Comparison of ENCODE assay signal across 1 cellular context in genomic region chr3:127565711-127566110, GRCh38.
TF ChIP-seq lines count a peak whose summit lies in the region.

No MANE protein-coding gene starts in this region.

TF ChIP-seq in K562, 482 proteins besides CTCF, POLR2A, EP300 and RAD21:
- TF ChIP-seq REST (CRISPR knock-in tag; IDR thresholded peaks at IDR 0.05; ENCODE audit: low read depth) (no peak), USF1 (CRISPR knock-in tag; IDR thresholded peaks at IDR 0.05) (peak; percentile 67), ZNF589 (CRISPR knock-in tag; IDR thresholded peaks at IDR 0.05; ENCODE audit: low read depth) (no peak), PRPF4 (IDR thresholded peaks at IDR 0.05; ENCODE audit: insufficient read depth, low read depth, low read length, poor library complexity, severe bottlenecking) (no peak), NONO (IDR thresholded peaks at IDR 0.05; ENCODE audit: low read depth in 2 of 2, low read length in 1 of 2) (no peak), CUX1 (CRISPR knock-in tag; IDR thresholded peaks at IDR 0.05) (no peak), SMARCE1 (IDR thresholded peaks at IDR 0.05) (no peak), JUN (IDR thresholded peaks at IDR 0.05; ENCODE audit: borderline replicate concordance, low read depth, low read length) (no peak), JUN (CRISPR knock-in tag; IDR thresholded peaks at IDR 0.05; ENCODE audit: borderline replicate concordance) (no peak), ZNF175 (CRISPR knock-in tag; IDR thresholded peaks at IDR 0.05; ENCODE audit: low read depth) (no peak), POU5F1 (IDR thresholded peaks at IDR 0.05; ENCODE audit: borderline replicate concordance, low read depth, low read length, partially characterized antibody) (no peak), USF2 (CRISPR knock-in tag; IDR thresholded peaks at IDR 0.05) (peak; percentile 66), RBM17 (IDR thresholded peaks at IDR 0.05; ENCODE audit: borderline replicate concordance, low read depth, low read length) (no peak), RAD51 (IDR thresholded peaks at IDR 0.05; ENCODE audit: borderline replicate concordance, low read depth) (0 out of 2 replicates have a peak, but pooled peaks have one; percentile 13), NR2C2 (CRISPR knock-in tag; IDR thresholded peaks at IDR 0.05) (no peak), NR2C2 (tag; IDR thresholded peaks at IDR 0.05) (no peak), NRF1 (conservative IDR thresholded peaks at IDR 0.05 in 1 of 2, IDR thresholded peaks at IDR 0.05 in 1 of 2) (peak; percentile 9 to 15; a peak in 1 of 4 replicates), SUPT5H (IDR thresholded peaks at IDR 0.05) (no peak), RBM22 (IDR thresholded peaks at IDR 0.05; ENCODE audit: low read depth, low read length, poor library complexity, severe bottlenecking) (no peak), ZNF12 (CRISPR knock-in tag; IDR thresholded peaks at IDR 0.05) (no peak), POLR2H (tag; IDR thresholded peaks at IDR 0.05; ENCODE audit: low read depth) (no peak), IRF1 (CRISPR knock-in tag; IDR thresholded peaks at IDR 0.05; ENCODE audit: borderline replicate concordance) (no peak)
